1 cellular context compared by ENCODE assay signal in the genomic region with DNA sequence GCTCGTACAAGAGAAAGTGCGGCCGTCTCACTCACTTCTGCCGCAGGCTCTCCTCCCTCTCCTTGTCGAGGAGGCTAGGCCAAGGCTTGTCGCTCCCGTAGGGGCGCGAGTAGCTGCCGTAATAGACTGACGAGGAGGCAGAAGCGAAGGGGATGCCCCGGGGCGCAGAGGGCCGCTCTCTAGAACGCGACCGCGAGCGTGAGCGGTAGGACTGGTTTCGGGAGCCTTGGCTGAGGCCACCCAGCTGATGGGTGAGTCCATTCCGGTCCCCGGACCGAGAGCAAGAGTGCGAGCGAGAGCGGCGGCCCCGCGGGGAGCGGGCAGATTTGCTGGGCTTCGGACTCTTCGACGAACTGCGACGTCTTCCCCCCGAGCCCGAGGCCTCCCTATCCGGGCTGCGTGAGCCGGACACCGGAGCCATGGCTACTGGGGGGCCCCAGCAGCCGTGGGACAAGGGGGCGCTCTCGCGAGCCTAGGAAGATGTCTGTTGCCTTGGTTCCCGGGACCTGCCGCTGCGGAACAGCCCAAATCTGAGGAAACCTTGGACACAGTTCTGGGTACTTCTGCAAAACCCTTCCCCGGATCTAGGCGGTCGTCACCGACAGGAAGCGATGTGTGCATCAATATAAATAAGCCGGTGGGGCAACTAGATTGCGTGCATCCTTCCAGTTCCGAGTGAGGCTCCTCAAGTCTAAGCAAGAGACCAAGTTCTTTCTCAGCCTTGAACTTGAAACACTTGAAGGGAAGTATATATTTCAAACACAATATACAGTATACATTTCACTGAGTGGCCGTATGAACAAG.
TF ChIP-seq lines count a peak whose summit lies in the region.

A gene (minus strand): TSS at position 567 of the 804 bp plus-strand sequence. CDS start 146 bp downstream, at position 421.

TF ChIP-seq in WTC11, 78 proteins besides CTCF, POLR2A, EP300 and RAD21 (continued from another document):
- TF ChIP-seq, protein P1, sequence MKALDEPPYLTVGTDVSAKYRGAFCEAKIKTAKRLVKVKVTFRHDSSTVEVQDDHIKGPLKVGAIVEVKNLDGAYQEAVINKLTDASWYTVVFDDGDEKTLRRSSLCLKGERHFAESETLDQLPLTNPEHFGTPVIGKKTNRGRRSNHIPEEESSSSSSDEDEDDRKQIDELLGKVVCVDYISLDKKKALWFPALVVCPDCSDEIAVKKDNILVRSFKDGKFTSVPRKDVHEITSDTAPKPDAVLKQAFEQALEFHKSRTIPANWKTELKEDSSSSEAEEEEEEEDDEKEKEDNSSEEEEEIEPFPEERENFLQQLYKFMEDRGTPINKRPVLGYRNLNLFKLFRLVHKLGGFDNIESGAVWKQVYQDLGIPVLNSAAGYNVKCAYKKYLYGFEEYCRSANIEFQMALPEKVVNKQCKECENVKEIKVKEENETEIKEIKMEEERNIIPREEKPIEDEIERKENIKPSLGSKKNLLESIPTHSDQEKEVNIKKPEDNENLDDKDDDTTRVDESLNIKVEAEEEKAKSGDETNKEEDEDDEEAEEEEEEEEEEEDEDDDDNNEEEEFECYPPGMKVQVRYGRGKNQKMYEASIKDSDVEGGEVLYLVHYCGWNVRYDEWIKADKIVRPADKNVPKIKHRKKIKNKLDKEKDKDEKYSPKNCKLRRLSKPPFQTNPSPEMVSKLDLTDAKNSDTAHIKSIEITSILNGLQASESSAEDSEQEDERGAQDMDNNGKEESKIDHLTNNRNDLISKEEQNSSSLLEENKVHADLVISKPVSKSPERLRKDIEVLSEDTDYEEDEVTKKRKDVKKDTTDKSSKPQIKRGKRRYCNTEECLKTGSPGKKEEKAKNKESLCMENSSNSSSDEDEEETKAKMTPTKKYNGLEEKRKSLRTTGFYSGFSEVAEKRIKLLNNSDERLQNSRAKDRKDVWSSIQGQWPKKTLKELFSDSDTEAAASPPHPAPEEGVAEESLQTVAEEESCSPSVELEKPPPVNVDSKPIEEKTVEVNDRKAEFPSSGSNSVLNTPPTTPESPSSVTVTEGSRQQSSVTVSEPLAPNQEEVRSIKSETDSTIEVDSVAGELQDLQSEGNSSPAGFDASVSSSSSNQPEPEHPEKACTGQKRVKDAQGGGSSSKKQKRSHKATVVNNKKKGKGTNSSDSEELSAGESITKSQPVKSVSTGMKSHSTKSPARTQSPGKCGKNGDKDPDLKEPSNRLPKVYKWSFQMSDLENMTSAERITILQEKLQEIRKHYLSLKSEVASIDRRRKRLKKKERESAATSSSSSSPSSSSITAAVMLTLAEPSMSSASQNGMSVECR (CRISPR knock-in tag; IDR thresholded peaks at IDR 0.05; ENCODE audit: borderline replicate concordance) = no peak
- no peak for TF ChIP-seq ELF4 (CRISPR knock-in tag; IDR thresholded peaks at IDR 0.05; ENCODE audit: low read depth)
